In genomic region chr16:66682271-66682670, GRCh38 we compare ENCODE assay signal across 26 cellular contexts. TPM values are rescaled to one million over a fixed set of nuclear protein-coding genes. Genes with fewer than 3 reads are reported as not detected.
A peak's percentile ranks its signal among the peaks of the same experiment; 100 is the strongest.
DNase-seq lines count a peak whose midpoint lies in the region; ATAC-seq and TF ChIP-seq lines count a peak whose summit lies in the region.
"Had no signal": no experiment of that assay in that cellular context is flagged by ENCODE, and none has a peak within 500 bp of the region (broad histone marks: within the 10 kb centered on the region; RNA-seq: fewer than 3 reads in every experiment).

No MANE protein-coding gene starts in this region.

- H3K4ac ChIP-seq in IMR-90 (ENCODE audit: low read depth, low read length): no peak overlapping the region

- POLR2A ChIA-PET in IMR-90 (lab: Charles Lee; ENCODE audit: unreplicated experiment): no interaction called here

- 0 out of 2 replicates have a peak, but pooled peaks have one; percentile 37 for ATAC-seq in IMR-90 (ENCODE audit: low read depth)
- ATAC-seq in GM21737 (IDR thresholded peaks at IDR 0.05; ENCODE audit: unreplicated experiment): no peak
- no peak for ATAC-seq in GM21723 (IDR thresholded peaks at IDR 0.05; ENCODE audit: unreplicated experiment)
- ATAC-seq: activated CD8-positive, alpha-beta T cell treated with anti-CD3 and anti-CD28 coated beads, Interleukin-2, amount 10 ng/mL, durations not matched to agents 7 days and 5 days; CD8-positive, alpha-beta T cell; left lung; natural killer cell treated with Interleukin-12 subunit alpha and Interleukin-12 subunit beta and Interleukin-15 and Interleukin-18, amount 100 ng/mL, for 72 hours; pancreas; right cardiac atrium had no signal

- no peak overlapping the region for H2BK20ac ChIP-seq in IMR-90 (ENCODE audit: low read depth, low read length)

- WGBS in IMR-90 (ENCODE audit: extremely low coverage in 2 of 2, insufficient read length in 1 of 2), 2 experiments: no CpG with 5 or more reads among the region's 1 CpG
- WGBS in thyroid gland, 2 donors: 16 to 24% methylated on average over 1 of the region's 1 CpG

- TF ChIP-seq CTCF in IMR-90 (conservative IDR thresholded peaks at IDR 0.05; ENCODE audit: low read depth, low read length) (no peak), brain microvascular endothelial cell (IDR thresholded peaks at IDR 0.05; ENCODE audit: low read depth, low read length, missing control alignments) (no peak), kidney epithelial cell (IDR thresholded peaks at IDR 0.05; ENCODE audit: insufficient read depth, low read length, poor library complexity, severe bottlenecking) (no peak), thyroid gland (IDR thresholded peaks at IDR 0.05) (no peak)

- peaks cover 3% of the 10 kb centered on the region; the same call in 1 of the 2 replicates for H3K4me1 ChIP-seq in IMR-90 (ENCODE audit: control insufficient read depth, insufficient read depth, low read length)
- H3K4me1 ChIP-seq in thyroid gland: peaks cover 24 to 55% of the 10 kb centered on the region in 2 donors
- H3K4me1 ChIP-seq: left lung, pancreas, SJCRH30, tibial artery had no signal

- no peak overlapping the region for H3K27ac ChIP-seq in IMR-90 (ENCODE audit: insufficient read depth, low read length)
- no peak overlapping the region for H3K27ac ChIP-seq in brain microvascular endothelial cell
- peak overlapping the region; percentile 13 to 60 (median 28) for H3K27ac ChIP-seq in thyroid gland
- H3K27ac ChIP-seq: cardiac muscle cell, pancreas, SJCRH30 had no signal

- H3K27me3 ChIP-seq in IMR-90 (ENCODE audit: control insufficient read depth, insufficient read depth, low read length) (no peaks in the 10 kb centered on the region), brain microvascular endothelial cell (replicated peaks) (no peaks in the 10 kb centered on the region), kidney epithelial cell (ENCODE audit: control insufficient read depth, insufficient read depth, low read length) (no peaks in the 10 kb centered on the region), thyroid gland (no peaks in the 10 kb centered on the region)
- H3K27me3 ChIP-seq: cardiac muscle cell, left lung, pancreas, SJCRH30, tibial artery had no signal

- no peak for TF ChIP-seq RAD21 in IMR-90 (IDR thresholded peaks at IDR 0.05; ENCODE audit: low read length)

- H2BK5ac ChIP-seq in IMR-90 (ENCODE audit: low read depth, low read length, poor library complexity, severe bottlenecking): no peak overlapping the region

- H2AK9ac ChIP-seq in IMR-90 (replicated peaks; ENCODE audit: low read depth, low read length, poor library complexity): no peak overlapping the region

- H2BK15ac ChIP-seq in IMR-90 (ENCODE audit: low read depth, low read length): no peak overlapping the region

- no peak overlapping the region for H3K23ac ChIP-seq in IMR-90 (ENCODE audit: low read depth, low read length)

- no peak overlapping the region; the same call in 1 of the 2 replicates for H3K18ac ChIP-seq in IMR-90 (ENCODE audit: low read depth, low read length)

- TF ChIP-seq POLR2A in IMR-90 (IDR thresholded peaks at IDR 0.05; ENCODE audit: low read depth, low read length): no peak
- TF ChIP-seq POLR2A in thyroid gland (IDR thresholded peaks at IDR 0.05): no peak

- H3K79me1 ChIP-seq in IMR-90 (ENCODE audit: low read depth in 1 of 2, low read length in 2 of 2): peaks cover 3 to 12% of the 10 kb centered on the region in 2 experiments; a peak in 2 of 4 replicates

- H4K91ac ChIP-seq in IMR-90 (ENCODE audit: insufficient read depth, low read depth, low read length): no peak overlapping the region

- H3K9ac ChIP-seq in IMR-90 (ENCODE audit: low read depth, low read length): no peak overlapping the region

- peak overlapping the region; percentile 55; the same call in 1 of the 2 replicates for H3K4me2 ChIP-seq in IMR-90 (ENCODE audit: low read depth, low read length)

- no peak overlapping the region for H2BK120ac ChIP-seq in IMR-90 (ENCODE audit: low read depth, low read length)

- BruUV-seq in IMR-90 (replicated peaks; lab: Mats Ljungman, UMichigan): no TSS peak

- no peaks in the 10 kb centered on the region for H3K36me3 ChIP-seq in IMR-90 (ENCODE audit: control insufficient read depth, insufficient read depth, low read length)
- H3K36me3 ChIP-seq in brain microvascular endothelial cell (replicated peaks): no peaks in the 10 kb centered on the region
- no peaks in the 10 kb centered on the region for H3K36me3 ChIP-seq in kidney epithelial cell (ENCODE audit: control insufficient read depth, insufficient read depth, low read length)
- no peaks in the 10 kb centered on the region for H3K36me3 ChIP-seq in thyroid gland
- H3K36me3 ChIP-seq: cardiac muscle cell, pancreas, SJCRH30, tibial artery had no signal

- H3K9me3 ChIP-seq in IMR-90 (ENCODE audit: control insufficient read depth, insufficient read depth, low read length): no peaks in the 10 kb centered on the region
- no peaks in the 10 kb centered on the region for H3K9me3 ChIP-seq in thyroid gland
- H3K9me3 ChIP-seq: HAP-1, left lung, pancreas, SJCRH30, tibial artery had no signal

- no peak overlapping the region for H4K8ac ChIP-seq in IMR-90 (ENCODE audit: low read depth in 2 of 2, low read length in 2 of 2)

- DNase-seq in IMR-90 (no peak), brain microvascular endothelial cell (peak; percentile 26), kidney epithelial cell (ENCODE audit: low read depth) (peak; percentile 29), thyroid gland (no peak), NCI-H1694 (lab: John Stamatoyannopoulos, UW) (no peak)
- DNase-seq: activated CD8-positive, alpha-beta T cell treated with anti-CD3 and anti-CD28 coated beads, Interleukin-2, amount 10 ng/mL, durations not matched to agents 7 days and 5 days; activated effector memory CD4-positive, alpha-beta T cell treated with anti-CD3 and anti-CD28 coated beads, Interleukin-2, amount 50 U/mL, for 16 hours; activated T-cell treated with anti-CD3 and anti-CD28 coated beads for 4 hours; CD8-positive, alpha-beta T cell; dermis blood vessel endothelial cell; DMS53; Karpas-422; left lung; NCI-H1694 treated with DMSO at 0.1 percent for 48 hours; NCI-H2171 treated with DMSO at 0.1 percent for 48 hours; NCI-H524; pancreas; right cardiac atrium; SJCRH30; stimulated activated CD4-positive, alpha-beta T cell treated with anti-CD3 and anti-CD28 coated beads, Interleukin-15, amount 100 ng/mL, for 24 hours had no signal

- CTCF ChIA-PET in IMR-90 (lab: Yijun Ruan, JAX): interaction anchor here (0.6 kb wide), 1 partner anchor 21 kb away, joined by 5 read pairs; no protein-coding TSS in a partner anchor

- no peaks in the 10 kb centered on the region for H4K20me1 ChIP-seq in IMR-90 (ENCODE audit: insufficient read depth, low read length)

- no peaks in the 10 kb centered on the region; the same call in 1 of the 2 replicates for H3K9me1 ChIP-seq in IMR-90 (ENCODE audit: insufficient read depth, low read length)

- dilution Hi-C loops in IMR-90 (cut with HindIII; ENCODE audit: low sequenced_read_pairs, unreplicated experiment): no loop called here

- H2AFZ ChIP-seq in IMR-90 (replicated peaks; ENCODE audit: low read length, poor library complexity): no peak overlapping the region

- intact Hi-C loops in IMR-90 (cut with micrococcal nuclease) (no loop called here), thyroid gland (cut with DNase I) (no loop called here)

- no peak overlapping the region for H3K56ac ChIP-seq in IMR-90 (ENCODE audit: extremely low read depth, insufficient read depth, low read length)

- H3K4me3 ChIP-seq in IMR-90 (ENCODE audit: insufficient read depth, low read depth, low read length): no peak overlapping the region
- H3K4me3 ChIP-seq in brain microvascular endothelial cell (ENCODE audit: low read depth, low read length): no peak overlapping the region
- H3K4me3 ChIP-seq in kidney epithelial cell (ENCODE audit: low read depth, low read length): no peak overlapping the region
- H3K4me3 ChIP-seq in thyroid gland (replicated peaks in 1 of 3): no peak overlapping the region
- H3K4me3 ChIP-seq: cardiac muscle cell, HAP-1, left lung, pancreas, SJCRH30, tibial artery had no signal

- in situ Hi-C loops in IMR-90 (cut with MboI; ENCODE audit: low sequenced_read_pairs) (no loop called here), brain microvascular endothelial cell (cut with HindIII; ENCODE audit: low pct_ligation_motif_present, low sequenced_read_pairs) (no loop called here)

- H4K5ac ChIP-seq in IMR-90 (ENCODE audit: low read depth, low read length): no peak overlapping the region

- no peak overlapping the region for H2AK5ac ChIP-seq in IMR-90 (ENCODE audit: low read depth, low read length)

- no peak overlapping the region for H3K14ac ChIP-seq in IMR-90 (replicated peaks; ENCODE audit: low read depth, low read length)

TF ChIP-seq in IMR-90, 13 proteins besides CTCF, POLR2A, EP300 and RAD21:
- TF ChIP-seq BHLHE40 (IDR thresholded peaks at IDR 0.05; ENCODE audit: low read depth, low read length) (no peak), SMC3 (IDR thresholded peaks at IDR 0.05; ENCODE audit: low read depth, low read length) (no peak), FOS (IDR thresholded peaks at IDR 0.05; ENCODE audit: low read depth, low read length) (no peak), MXI1 (IDR thresholded peaks at IDR 0.05; ENCODE audit: borderline replicate concordance, low read depth, low read length) (no peak)

RNA-seq across cellular contexts. Expression of gene CMTM4, which starts 14.3 kb away (rescaled TPM):
- total RNA-seq in IMR-90 (2012; rRNA removed): 14.5 and 15.8 TPM in 2 replicates
- polyA plus RNA-seq in IMR-90 (2012; rRNA removed): 8.3 and 9.0 TPM in 2 replicates
- 6.4 and 6.6 TPM in 2 replicates for polyA plus RNA-seq in IMR-90 (2012; cell fraction: cytosol; rRNA removed)
- polyA plus RNA-seq in IMR-90 (2012; cell fraction: nucleus; rRNA removed; ENCODE audit: low replicate concordance): 9.1 and 16.7 TPM in 2 replicates
- 74.3 and 75.2 TPM in 2 replicates for total RNA-seq in kidney epithelial cell
- total RNA-seq in thyroid gland: 100 to 1,000 TPM; 170 to 246 (median 201) TPM

Comparison
In these comparisons a context has a peak if more than half of its experiments do, and no peak if none do; other contexts are left out.
1. DNase-seq: peak in brain microvascular endothelial cell (single experiment) and kidney epithelial cell (single experiment); none in IMR-90 (single experiment), thyroid gland (0 of 2) and NCI-H1694 (single experiment).
2. H3K27ac ChIP-seq: peak in thyroid gland (3 of 3); none in IMR-90 (single experiment) and brain microvascular endothelial cell (single experiment).